22 cellular contexts compared by ENCODE assay signal in the genomic region with DNA sequence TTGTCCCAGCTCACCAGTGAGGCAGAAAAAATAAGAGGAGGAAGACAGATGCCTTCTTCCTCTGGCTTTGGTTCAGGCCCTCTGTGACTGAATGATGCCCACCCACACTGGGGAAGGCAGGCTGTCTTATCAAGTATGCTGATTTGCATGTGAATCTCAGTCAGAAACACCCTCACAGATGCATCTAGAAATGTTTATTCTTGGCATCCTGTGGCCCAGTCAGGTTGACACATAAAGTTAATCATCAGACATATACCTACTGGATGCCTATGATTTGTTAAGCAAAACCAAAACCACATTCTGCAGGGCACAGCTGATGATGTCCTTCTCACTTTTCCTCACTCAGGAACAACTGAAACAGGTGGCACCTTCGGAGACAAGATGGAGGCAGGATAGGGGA.
"Had no signal": no experiment of that assay in that cellular context is flagged by ENCODE, and none has a peak within 500 bp of the region (broad histone marks: within the 10 kb centered on the region; RNA-seq: fewer than 3 reads in every experiment).

No MANE protein-coding gene starts in this region.

- H3K4me3 ChIP-seq: breast epithelium, esophagus muscularis mucosa, gastroesophageal sphincter, heart left ventricle, left lung, smooth muscle cell, stomach had no signal

- H3K4me2 ChIP-seq: smooth muscle cell had no signal

- H3K36me3 Mint-ChIP-seq: activated naive CD4-positive, alpha-beta T cell treated with anti-CD3 and anti-CD28 coated beads, Interleukin-2, amount 50 U/mL, for 24 hours; mesothelial cell of epicardium; stimulated activated effector memory CD8-positive, alpha-beta T cell treated with anti-CD3 and anti-CD28 coated beads, Interleukin-12 subunit alpha, Interleukin-12 subunit beta, amount 100 ng/mL, for 72 hours had no signal

- H3K27me3 ChIP-seq: breast epithelium, esophagus muscularis mucosa, gastroesophageal sphincter, heart left ventricle, left lung, stomach had no signal

- DNase-seq: activated CD4-positive, alpha-beta T cell treated with anti-CD3 and anti-CD28 coated beads, Interleukin-2, amount 10 ng/mL, durations not matched to agents 7 days and 5 days; activated CD8-positive, alpha-beta memory T cell treated with anti-CD3 and anti-CD28 coated beads, Interleukin-2, amount 50 U/mL, for 4 hours; activated effector memory CD4-positive, alpha-beta T cell treated with anti-CD3 and anti-CD28 coated beads, Interleukin-2, amount 50 U/mL, for 16 hours; activated T-cell treated with anti-CD3 and anti-CD28 coated beads, Interleukin-2, amount 50 U/mL, for 48 hours; cerebellar nuclear complex; effector CD8-positive, alpha-beta T cell; heart left ventricle; left lung; nephron progenitor cell; nucleus accumbens; stimulated activated CD4-positive, alpha-beta T cell treated with anti-CD3 and anti-CD28 coated beads, Interleukin-4, amount 100 ng/mL, for 24 hours; stomach; trophoblast cell had no signal

- H3K4me1 ChIP-seq: breast epithelium, esophagus muscularis mucosa, gastroesophageal sphincter, left lung, stomach had no signal

- H3K4me1 Mint-ChIP-seq: activated CD4-positive, alpha-beta T cell treated with anti-CD3 and anti-CD28 coated beads, Interleukin-2, amount 10 ng/mL, durations not matched to agents 7 days and 5 days; activated naive CD4-positive, alpha-beta T cell treated with anti-CD3 and anti-CD28 coated beads, Interleukin-2, amount 50 U/mL, for 24 hours; nephron progenitor cell; stimulated activated effector memory CD8-positive, alpha-beta T cell treated with anti-CD3 and anti-CD28 coated beads, Interleukin-12 subunit alpha, Interleukin-12 subunit beta, amount 100 ng/mL, for 72 hours had no signal

- H3K9me3 Mint-ChIP-seq: activated CD4-positive, alpha-beta T cell treated with anti-CD3 and anti-CD28 coated beads, Interleukin-2, amount 10 ng/mL, durations not matched to agents 7 days and 5 days; dendritic cell treated with granulocyte-macrophage colony-stimulating factor and Interleukin-4, amounts not matched to agents 40 ng/mL and 50 ng/mL, for 4 days; mesothelial cell of epicardium; nephron progenitor cell had no signal

- H3K4me3 Mint-ChIP-seq: activated CD4-positive, alpha-beta T cell treated with anti-CD3 and anti-CD28 coated beads, Interleukin-2, amount 10 ng/mL, durations not matched to agents 7 days and 5 days; activated naive CD4-positive, alpha-beta T cell treated with anti-CD3 and anti-CD28 coated beads, Interleukin-2, amount 50 U/mL, for 24 hours; dendritic cell treated with granulocyte-macrophage colony-stimulating factor and Interleukin-4, amounts not matched to agents 40 ng/mL and 50 ng/mL, for 4 days; mesothelial cell of epicardium; nephron progenitor cell; stimulated activated effector memory CD8-positive, alpha-beta T cell treated with anti-CD3 and anti-CD28 coated beads, Interleukin-12 subunit alpha, Interleukin-12 subunit beta, amount 100 ng/mL, for 72 hours had no signal

- H3K27ac Mint-ChIP-seq: activated CD4-positive, alpha-beta T cell treated with anti-CD3 and anti-CD28 coated beads, Interleukin-2, amount 10 ng/mL, durations not matched to agents 7 days and 5 days; activated naive CD4-positive, alpha-beta T cell treated with anti-CD3 and anti-CD28 coated beads, Interleukin-2, amount 50 U/mL, for 24 hours; dendritic cell treated with granulocyte-macrophage colony-stimulating factor and Interleukin-4, amounts not matched to agents 40 ng/mL and 50 ng/mL, for 4 days; mesothelial cell of epicardium; nephron progenitor cell; stimulated activated effector memory CD8-positive, alpha-beta T cell treated with anti-CD3 and anti-CD28 coated beads, Interleukin-12 subunit alpha, Interleukin-12 subunit beta, amount 100 ng/mL, for 72 hours had no signal

- H3K36me3 ChIP-seq: breast epithelium, esophagus muscularis mucosa, gastroesophageal sphincter, heart left ventricle, left lung, stomach had no signal

- H3K9me3 ChIP-seq: breast epithelium, esophagus muscularis mucosa, gastroesophageal sphincter, heart left ventricle, left lung, stomach had no signal

- H3K27me3 Mint-ChIP-seq: activated CD4-positive, alpha-beta T cell treated with anti-CD3 and anti-CD28 coated beads, Interleukin-2, amount 10 ng/mL, durations not matched to agents 7 days and 5 days; activated naive CD4-positive, alpha-beta T cell treated with anti-CD3 and anti-CD28 coated beads, Interleukin-2, amount 50 U/mL, for 24 hours; dendritic cell treated with granulocyte-macrophage colony-stimulating factor and Interleukin-4, amounts not matched to agents 40 ng/mL and 50 ng/mL, for 4 days had no signal

- ATAC-seq: gastroesophageal sphincter; heart left ventricle; left lung; sciatic nerve; stimulated activated effector memory CD8-positive, alpha-beta T cell treated with anti-CD3 and anti-CD28 coated beads, Interleukin-12 subunit alpha, Interleukin-12 subunit beta, amount 100 ng/mL, for 72 hours had no signal

- H3K27ac ChIP-seq: breast epithelium, esophagus muscularis mucosa, gastroesophageal sphincter, heart left ventricle, left lung, stomach had no signal
